1 cellular context compared by ENCODE assay signal in genomic region chr18:48933578-48934399, GRCh38.
TF ChIP-seq lines count a peak whose summit lies in the region.

No MANE protein-coding gene starts in this region.

TF ChIP-seq in GM12878, 131 proteins besides CTCF, POLR2A, EP300 and RAD21:
- TF ChIP-seq EGR1 (IDR thresholded peaks at IDR 0.05; ENCODE audit: borderline replicate concordance in 1 of 2, low read depth in 2 of 2, low read length in 2 of 2), result peak in 1 of 2 experiments; percentile 1; a peak in 1 of 3 replicates
- TF ChIP-seq SUPT20H (IDR thresholded peaks at IDR 0.05; ENCODE audit: borderline replicate concordance, control insufficient read depth, low read depth, low read length), result no peak
- TF ChIP-seq TBL1XR1 (IDR thresholded peaks at IDR 0.05; ENCODE audit: low read depth, low read length), result no peak
- TF ChIP-seq KLF5 (IDR thresholded peaks at IDR 0.05; ENCODE audit: partially characterized antibody), result no peak
